Comparison of ENCODE assay signal across 22 cellular contexts in the genomic region with DNA sequence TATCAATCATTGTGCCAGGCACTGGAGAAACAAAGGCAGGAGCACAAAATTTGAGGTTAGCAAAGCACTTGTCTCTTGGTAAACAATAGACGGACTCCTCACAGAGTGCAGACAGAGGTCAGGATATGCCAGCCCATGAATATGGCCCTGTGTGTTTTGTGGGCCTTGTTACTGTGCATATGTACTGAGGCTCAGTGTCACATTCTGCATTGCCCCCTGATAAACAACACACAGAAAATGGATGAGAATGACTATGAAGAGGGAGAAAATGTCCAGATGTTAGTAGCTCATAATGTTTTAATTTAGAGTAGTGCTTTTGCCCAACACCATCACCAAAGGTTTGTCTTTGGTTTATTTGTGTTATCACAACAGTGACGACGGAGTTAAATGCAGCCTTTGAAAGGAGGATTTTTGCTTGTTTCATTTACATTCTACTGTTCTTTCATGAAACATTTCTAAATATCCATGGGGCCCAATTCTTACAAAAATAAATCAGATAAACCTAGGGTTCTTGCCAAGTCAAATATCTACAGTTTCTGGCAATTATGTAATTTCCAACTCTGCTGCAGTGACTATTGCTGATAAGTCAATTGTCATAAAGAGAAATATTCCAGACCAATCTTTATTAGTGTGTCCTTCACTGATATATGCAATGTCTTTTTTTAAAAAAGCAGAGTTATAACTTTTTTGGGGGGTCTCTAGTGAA. TPM values are rescaled to one million over a fixed set of nuclear protein-coding genes. Genes with fewer than 3 reads are reported as not detected.
A peak's percentile ranks its signal among the peaks of the same experiment; 100 is the strongest.
DNase-seq lines count a peak whose midpoint lies in the region; ATAC-seq and TF ChIP-seq lines count a peak whose summit lies in the region.
"Had no signal": no experiment of that assay in that cellular context is flagged by ENCODE, and none has a peak within 500 bp of the region (broad histone marks: within the 10 kb centered on the region; RNA-seq: fewer than 3 reads in every experiment).

No MANE protein-coding gene starts in this region.

- H3K4me3 Mint-ChIP-seq in activated naive CD8-positive, alpha-beta T cell treated with anti-CD3 and anti-CD28 coated beads, Interleukin-2, amount 10 ng/mL, durations not matched to agents 7 days and 5 days, result no peak overlapping the region
- no peak overlapping the region for H3K4me3 Mint-ChIP-seq in activated naive CD8-positive, alpha-beta T cell treated with anti-CD3 and anti-CD28 coated beads for 36 hours
- H3K4me3 Mint-ChIP-seq: CD14-positive monocyte; CD4-positive, alpha-beta memory T cell; HFFc6 had no signal

- POLR2A ChIA-PET in activated naive CD8-positive, alpha-beta T cell treated with anti-CD3 and anti-CD28 coated beads, Interleukin-2, amount 10 ng/mL, durations not matched to agents 7 days and 5 days (lab: Charles Lee), result interaction anchor here (2.9 kb wide), 1 partner anchor 44 kb away, joined by 24 read pairs; a partner anchor contains a TSS

- no peak for ATAC-seq in activated naive CD8-positive, alpha-beta T cell treated with anti-CD3 and anti-CD28 coated beads, Interleukin-2, amount 10 ng/mL, durations not matched to agents 7 days and 5 days (ENCODE audit: low read depth)
- ATAC-seq in SK-N-SH treated with all-trans-retinoic acid at 6 μM for 48 hours, result peak; percentile 54
- ATAC-seq in right lobe of liver, result peak in 3 of 4 donors; percentile 26 to 54 (median 41)
- ATAC-seq in HG03045 (IDR thresholded peaks at IDR 0.05; ENCODE audit: unreplicated experiment), result no peak
- ATAC-seq in GM21381 (IDR thresholded peaks at IDR 0.05; ENCODE audit: unreplicated experiment), result no peak
- ATAC-seq: A549, HCT116 had no signal

- H3K4me1 ChIP-seq in right lobe of liver, result peaks cover 0 to 26% (median 10%) of the 10 kb centered on the region in 4 donors
- H3K4me1 ChIP-seq: A549 had no signal

- no peaks in the 10 kb centered on the region for H3K27me3 ChIP-seq in right lobe of liver
- H3K27me3 ChIP-seq: BLaER1 had no signal

- no peak overlapping the region for H3K4me3 ChIP-seq in right lobe of liver
- H3K4me3 ChIP-seq: A549, BLaER1 had no signal

- TF ChIP-seq CTCF in right lobe of liver (IDR thresholded peaks at IDR 0.05), result no peak

- no peak for TF ChIP-seq POLR2A in right lobe of liver (IDR thresholded peaks at IDR 0.05)

- peak overlapping the region; percentile 24 for H3K27ac Mint-ChIP-seq in activated naive CD8-positive, alpha-beta T cell treated with anti-CD3 and anti-CD28 coated beads, Interleukin-2, amount 10 ng/mL, durations not matched to agents 7 days and 5 days
- H3K27ac Mint-ChIP-seq in activated naive CD8-positive, alpha-beta T cell treated with anti-CD3 and anti-CD28 coated beads for 36 hours, result no peak overlapping the region
- H3K27ac Mint-ChIP-seq: CD14-positive monocyte; CD4-positive, alpha-beta memory T cell; HFFc6 had no signal

- H3K4me1 Mint-ChIP-seq in activated naive CD8-positive, alpha-beta T cell treated with anti-CD3 and anti-CD28 coated beads, Interleukin-2, amount 10 ng/mL, durations not matched to agents 7 days and 5 days, result peaks cover 15% of the 10 kb centered on the region
- H3K4me1 Mint-ChIP-seq in activated naive CD8-positive, alpha-beta T cell treated with anti-CD3 and anti-CD28 coated beads for 36 hours, result peaks cover 8% of the 10 kb centered on the region
- H3K4me1 Mint-ChIP-seq: CD14-positive monocyte had no signal

- no peak for DNase-seq in activated naive CD8-positive, alpha-beta T cell treated with anti-CD3 and anti-CD28 coated beads, Interleukin-2, amount 10 ng/mL, durations not matched to agents 7 days and 5 days
- DNase-seq in activated naive CD8-positive, alpha-beta T cell treated with anti-CD3 and anti-CD28 coated beads for 36 hours, result no peak
- DNase-seq in fibroblast of peridontal ligament (ENCODE audit: extremely low read depth) (peak; percentile 77), right lobe of liver (no peak), NCI-H1048 (lab: John Stamatoyannopoulos, UW) (no peak)
- DNase-seq: AML-193; CD4-positive, alpha-beta memory T cell; DMS153; DMS79; GDM1; GOT3; H7; HFFc6 had no signal

- no peaks in the 10 kb centered on the region for H3K36me3 ChIP-seq in right lobe of liver
- H3K36me3 ChIP-seq: BLaER1 had no signal

- H3K27ac ChIP-seq in right lobe of liver, result no peak overlapping the region
- H3K27ac ChIP-seq: 22Rv1, A549, BLaER1 had no signal

- intact Hi-C loops in right lobe of liver (cut with DNase I), result no loop called here

- H3K9me3 ChIP-seq in right lobe of liver, result no peaks in the 10 kb centered on the region
- H3K9me3 ChIP-seq: A549, BLaER1 had no signal

- no peaks in the 10 kb centered on the region for H3K27me3 Mint-ChIP-seq in activated naive CD8-positive, alpha-beta T cell treated with anti-CD3 and anti-CD28 coated beads, Interleukin-2, amount 10 ng/mL, durations not matched to agents 7 days and 5 days
- H3K27me3 Mint-ChIP-seq in activated naive CD8-positive, alpha-beta T cell treated with anti-CD3 and anti-CD28 coated beads for 36 hours, result no peaks in the 10 kb centered on the region
- H3K27me3 Mint-ChIP-seq: CD4-positive, alpha-beta memory T cell had no signal

- H3K36me3 Mint-ChIP-seq in activated naive CD8-positive, alpha-beta T cell treated with anti-CD3 and anti-CD28 coated beads, Interleukin-2, amount 10 ng/mL, durations not matched to agents 7 days and 5 days, result peaks cover 8% of the 10 kb centered on the region
- peaks cover 2% of the 10 kb centered on the region for H3K36me3 Mint-ChIP-seq in activated naive CD8-positive, alpha-beta T cell treated with anti-CD3 and anti-CD28 coated beads for 36 hours
- H3K36me3 Mint-ChIP-seq: CD14-positive monocyte had no signal

- 31% methylated on average over 3 of the region's 3 CpGs for WGBS in right lobe of liver (ENCODE audit: insufficient coverage, low coverage, low lambda C conversion rate, missing lambda C conversion rate)

- H3K9me3 Mint-ChIP-seq in activated naive CD8-positive, alpha-beta T cell treated with anti-CD3 and anti-CD28 coated beads, Interleukin-2, amount 10 ng/mL, durations not matched to agents 7 days and 5 days, result peaks cover 4% of the 10 kb centered on the region
- no peaks in the 10 kb centered on the region for H3K9me3 Mint-ChIP-seq in activated naive CD8-positive, alpha-beta T cell treated with anti-CD3 and anti-CD28 coated beads for 36 hours
- H3K9me3 Mint-ChIP-seq: CD4-positive, alpha-beta memory T cell; HFFc6 had no signal

TF ChIP-seq in SK-N-SH treated with all-trans-retinoic acid at 6 μM for 48 hours, 23 proteins besides CTCF, POLR2A, EP300 and RAD21:
- TF ChIP-seq ISL1 (CRISPR knock-in tag; IDR thresholded peaks at IDR 0.05) (peak; percentile 80), ARNTL (CRISPR knock-in tag; IDR thresholded peaks at IDR 0.05; ENCODE audit: borderline replicate concordance, low read depth) (no peak; the same call in 1 of the 2 replicates), TCF4 (CRISPR knock-in tag; IDR thresholded peaks at IDR 0.05; ENCODE audit: borderline replicate concordance) (peak; percentile 97)
- TF ChIP-seq, protein P1, sequence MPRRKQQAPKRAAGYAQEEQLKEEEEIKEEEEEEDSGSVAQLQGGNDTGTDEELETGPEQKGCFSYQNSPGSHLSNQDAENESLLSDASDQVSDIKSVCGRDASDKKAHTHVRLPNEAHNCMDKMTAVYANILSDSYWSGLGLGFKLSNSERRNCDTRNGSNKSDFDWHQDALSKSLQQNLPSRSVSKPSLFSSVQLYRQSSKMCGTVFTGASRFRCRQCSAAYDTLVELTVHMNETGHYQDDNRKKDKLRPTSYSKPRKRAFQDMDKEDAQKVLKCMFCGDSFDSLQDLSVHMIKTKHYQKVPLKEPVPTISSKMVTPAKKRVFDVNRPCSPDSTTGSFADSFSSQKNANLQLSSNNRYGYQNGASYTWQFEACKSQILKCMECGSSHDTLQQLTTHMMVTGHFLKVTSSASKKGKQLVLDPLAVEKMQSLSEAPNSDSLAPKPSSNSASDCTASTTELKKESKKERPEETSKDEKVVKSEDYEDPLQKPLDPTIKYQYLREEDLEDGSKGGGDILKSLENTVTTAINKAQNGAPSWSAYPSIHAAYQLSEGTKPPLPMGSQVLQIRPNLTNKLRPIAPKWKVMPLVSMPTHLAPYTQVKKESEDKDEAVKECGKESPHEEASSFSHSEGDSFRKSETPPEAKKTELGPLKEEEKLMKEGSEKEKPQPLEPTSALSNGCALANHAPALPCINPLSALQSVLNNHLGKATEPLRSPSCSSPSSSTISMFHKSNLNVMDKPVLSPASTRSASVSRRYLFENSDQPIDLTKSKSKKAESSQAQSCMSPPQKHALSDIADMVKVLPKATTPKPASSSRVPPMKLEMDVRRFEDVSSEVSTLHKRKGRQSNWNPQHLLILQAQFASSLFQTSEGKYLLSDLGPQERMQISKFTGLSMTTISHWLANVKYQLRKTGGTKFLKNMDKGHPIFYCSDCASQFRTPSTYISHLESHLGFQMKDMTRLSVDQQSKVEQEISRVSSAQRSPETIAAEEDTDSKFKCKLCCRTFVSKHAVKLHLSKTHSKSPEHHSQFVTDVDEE (CRISPR knock-in tag; IDR thresholded peaks at IDR 0.05), result peak; percentile 83; the same call in 1 of the 2 replicates
- TF ChIP-seq, protein P2, sequence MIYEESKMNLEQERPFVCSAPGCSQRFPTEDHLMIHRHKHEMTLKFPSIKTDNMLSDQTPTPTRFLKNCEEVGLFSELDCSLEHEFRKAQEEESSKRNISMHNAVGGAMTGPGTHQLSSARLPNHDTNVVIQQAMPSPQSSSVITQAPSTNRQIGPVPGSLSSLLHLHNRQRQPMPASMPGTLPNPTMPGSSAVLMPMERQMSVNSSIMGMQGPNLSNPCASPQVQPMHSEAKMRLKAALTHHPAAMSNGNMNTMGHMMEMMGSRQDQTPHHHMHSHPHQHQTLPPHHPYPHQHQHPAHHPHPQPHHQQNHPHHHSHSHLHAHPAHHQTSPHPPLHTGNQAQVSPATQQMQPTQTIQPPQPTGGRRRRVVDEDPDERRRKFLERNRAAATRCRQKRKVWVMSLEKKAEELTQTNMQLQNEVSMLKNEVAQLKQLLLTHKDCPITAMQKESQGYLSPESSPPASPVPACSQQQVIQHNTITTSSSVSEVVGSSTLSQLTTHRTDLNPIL (CRISPR knock-in tag; IDR thresholded peaks at IDR 0.05; ENCODE audit: low read depth), result peak; percentile 48; the same call in 1 of the 2 replicates

RNA-seq across cellular contexts. Expression of a gene that starts 14.7 kb away (rescaled TPM):
- not detected for total RNA-seq in activated naive CD8-positive, alpha-beta T cell treated with anti-CD3 and anti-CD28 coated beads, Interleukin-2, amount 10 ng/mL, durations not matched to agents 7 days and 5 days
- total RNA-seq in activated naive CD8-positive, alpha-beta T cell treated with anti-CD3 and anti-CD28 coated beads for 36 hours, result not detected
- total RNA-seq in right lobe of liver, result not detected
- total RNA-seq: CD4-positive, alpha-beta memory T cell; Daoy; H7; HFFc6 had no signal

RNA-seq across cellular contexts. Expression of a gene that starts 43.6 kb away (rescaled TPM):
- total RNA-seq in activated naive CD8-positive, alpha-beta T cell treated with anti-CD3 and anti-CD28 coated beads, Interleukin-2, amount 10 ng/mL, durations not matched to agents 7 days and 5 days, result 10 to 100 TPM; 19.6 to 20.9 TPM
- total RNA-seq in activated naive CD8-positive, alpha-beta T cell treated with anti-CD3 and anti-CD28 coated beads for 36 hours, result 10 to 100 TPM; 20.5 to 21.2 TPM
- total RNA-seq in right lobe of liver, result 10 to 100 TPM in 5 of 6 experiments, 1 to 10 TPM in 1; 9.2 to 21.5 (median 12.8) TPM

Comparison
In these comparisons a context has a peak if more than half of its experiments do, and no peak if none do; other contexts are left out.
1. ATAC-seq: peak in SK-N-SH treated with all-trans-retinoic acid at 6 μM for 48 hours (single experiment) and right lobe of liver (3 of 4); none in activated naive CD8-positive, alpha-beta T cell treated with anti-CD3 and anti-CD28 coated beads, Interleukin-2, amount 10 ng/mL, durations not matched to agents 7 days and 5 days (single experiment), HG03045 (single experiment) and GM21381 (single experiment).